4 cellular contexts compared by ENCODE assay signal in the genomic region with DNA sequence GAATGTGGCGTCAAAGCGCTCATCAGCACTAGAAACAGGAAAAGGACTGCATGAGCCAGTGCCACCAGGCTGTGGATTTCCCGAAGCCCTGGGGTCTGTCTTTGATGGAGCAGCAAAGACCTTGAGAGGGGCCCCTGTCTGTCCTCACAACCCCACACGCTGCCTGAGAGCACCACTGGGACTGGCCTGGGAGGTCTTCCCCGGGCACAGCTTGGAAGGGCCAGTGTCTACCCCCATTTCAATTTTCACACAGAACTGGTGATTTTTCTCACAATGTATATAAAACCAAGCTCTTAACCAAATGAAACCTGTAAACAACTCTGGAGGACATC. TPM values are rescaled to one million over a fixed set of nuclear protein-coding genes. Genes with fewer than 3 reads are reported as not detected.
"Had no signal": no experiment of that assay in that cellular context is flagged by ENCODE, and none has a peak within 500 bp of the region (broad histone marks: within the 10 kb centered on the region; RNA-seq: fewer than 3 reads in every experiment).

No MANE protein-coding gene starts in this region.

RNA-seq across cellular contexts. Expression of gene CHRFAM7A, which starts 16.3 kb away (rescaled TPM):
- total RNA-seq: epithelial cell of proximal tubule, esophagus mucosa had no signal

RNA-seq across cellular contexts. Expression of gene GOLGA8R, which starts 37.0 kb away (rescaled TPM):
- total RNA-seq: epithelial cell of proximal tubule had no signal
- polyA plus RNA-seq: foreskin keratinocyte, hepatocyte had no signal
